ENCODE assay signal across 19 cellular contexts in genomic region chr18:68992719-68993482, GRCh38.
A peak's percentile ranks its signal among the peaks of the same experiment; 100 is the strongest.
DNase-seq lines count a peak whose midpoint lies in the region; ATAC-seq and TF ChIP-seq lines count a peak whose summit lies in the region.
"Had no signal": no experiment of that assay in that cellular context is flagged by ENCODE, and none has a peak within 500 bp of the region (broad histone marks: within the 10 kb centered on the region; RNA-seq: fewer than 3 reads in every experiment).

No MANE protein-coding gene starts in this region.

- WGBS in spleen, 5 donors, result 73 to 84% (median 81%) methylated on average over 12 of the region's 12 CpGs

- H3K4me3 ChIP-seq in spleen, result no peak overlapping the region

- H3K36me3 ChIP-seq in spleen, result no peaks in the 10 kb centered on the region

- intact Hi-C loops in spleen (cut with DNase I; ENCODE audit: low total_unique reads), result no loop called here

- peak; percentile 32 for DNase-seq in NK-92 treated with Interleukin-12 subunit alpha and Interleukin-12 subunit beta, amount 100 ng/mL, for 24 hours (lab: John Stamatoyannopoulos, UW)
- DNase-seq in NK-92 (lab: John Stamatoyannopoulos, UW; ENCODE audit: unreplicated experiment) (no peak), retina (peak; percentile 7), NCI-H345 treated with DMSO at 0.1 percent for 48 hours (lab: John Stamatoyannopoulos, UW; ENCODE audit: unreplicated experiment) (no peak), spleen (no peak)
- DNase-seq in stimulated activated naive CD4-positive, alpha-beta T cell treated with Interleukin-2 at 50 U/mL for 16 hours (lab: John Stamatoyannopoulos, UW), result no peak
- DNase-seq: activated CD8-positive, alpha-beta memory T cell treated with anti-CD3 and anti-CD28 coated beads, Interleukin-2, amount 50 U/mL, for 4 hours; activated naive CD8-positive, alpha-beta T cell treated with anti-CD3 and anti-CD28 coated beads, Interleukin-2, amount 10 ng/mL, durations not matched to agents 7 days and 5 days; caudate nucleus; CD8-positive, alpha-beta memory T cell; GF-D8; GOT3; KBM-7; kidney glomerular epithelial cell; NCI-H187 treated with DMSO at 0.1 percent for 48 hours; NCI-H748 treated with DMSO at 0.1 percent for 48 hours; trophoblast cell had no signal

- H3K9me3 ChIP-seq in spleen, result peaks cover 0 to 4% (median 0%) of the 10 kb centered on the region in 8 donors

- H3K4me1 ChIP-seq in spleen, result no peaks in the 10 kb centered on the region

- no peak overlapping the region for H3K27ac ChIP-seq in spleen

- H3K27me3 ChIP-seq in spleen (replicated peaks in 1 of 7), result no peaks in the 10 kb centered on the region

- ATAC-seq in HG02623 (IDR thresholded peaks at IDR 0.05; ENCODE audit: unreplicated experiment) (peak; percentile 36), HG03575 (IDR thresholded peaks at IDR 0.05; ENCODE audit: extremely low read depth, insufficient number of reproducible peaks, low FRiP score, unreplicated experiment) (peak; percentile 47)

- no peak for TF ChIP-seq POLR2A in spleen (IDR thresholded peaks at IDR 0.05)

- TF ChIP-seq CTCF in spleen (IDR thresholded peaks at IDR 0.05 in 8 of 11, conservative IDR thresholded peaks at IDR 0.05 in 3 of 11), result no peak

Comparison
In these comparisons a context has a peak if more than half of its experiments do, and no peak if none do; other contexts are left out.
1. DNase-seq: peak in NK-92 treated with Interleukin-12 subunit alpha and Interleukin-12 subunit beta, amount 100 ng/mL, for 24 hours (single experiment) and retina (single experiment); none in NK-92 (single experiment), NCI-H345 treated with DMSO at 0.1 percent for 48 hours (single experiment), stimulated activated naive CD4-positive, alpha-beta T cell treated with Interleukin-2 at 50 U/mL for 16 hours (single experiment) and spleen (single experiment).